Comparison of ENCODE assay signal across 1 cellular context in the genomic region with DNA sequence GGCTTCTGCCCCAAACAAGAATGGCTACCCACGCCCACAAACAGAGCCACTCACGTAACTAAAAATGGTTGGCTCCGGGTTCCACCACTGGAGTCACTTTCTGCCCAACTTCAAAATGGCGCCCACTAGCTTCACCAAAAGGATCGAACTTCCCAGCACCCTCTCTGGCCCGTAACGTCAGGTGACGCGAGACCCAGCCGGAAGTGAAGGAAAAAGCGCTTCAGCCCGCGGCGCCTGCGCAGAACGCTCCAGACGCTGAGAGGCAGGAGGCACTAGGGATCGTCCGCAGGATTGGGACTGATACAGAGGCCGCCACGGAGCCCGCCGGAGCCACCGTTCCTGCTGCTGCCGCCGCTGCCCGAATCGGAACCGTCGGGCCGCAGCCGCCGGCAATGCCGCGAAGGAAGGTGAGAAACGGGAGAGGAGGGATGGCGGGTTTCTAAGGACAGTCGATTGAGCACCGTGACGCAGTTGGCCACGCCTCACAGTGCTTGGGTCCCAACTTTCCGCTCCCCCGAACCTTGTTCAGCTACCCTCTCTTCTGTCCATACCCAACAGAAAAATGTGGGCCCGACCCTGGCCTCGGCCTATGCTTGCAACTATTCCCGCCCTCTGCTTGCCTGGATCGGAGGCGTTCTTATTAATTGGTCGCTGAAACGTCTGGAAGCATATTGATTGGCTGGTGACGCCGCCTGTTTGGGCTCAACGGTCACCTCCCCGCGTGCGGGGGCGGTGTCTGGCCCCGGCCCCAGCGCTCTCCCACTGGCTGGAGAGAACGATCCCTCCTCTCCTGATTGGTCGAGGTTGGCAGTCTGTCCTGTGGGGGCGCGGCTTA.
TF ChIP-seq lines count a peak whose summit lies in the region.

Gene KAT7 (plus strand): TSS at position 239 of the 835 bp plus-strand sequence. CDS start 154 bp downstream, at position 393.

TF ChIP-seq in H1, 55 proteins besides CTCF, POLR2A, EP300 and RAD21:
- 0 out of 2 replicates have a peak, but pooled peaks have one; percentile 62 for TF ChIP-seq RBBP5 (IDR thresholded peaks at IDR 0.05; ENCODE audit: borderline replicate concordance, low read depth, low read length)
- peak; percentile 64 for TF ChIP-seq NRF1 (IDR thresholded peaks at IDR 0.05; ENCODE audit: low read depth, low read length)
- TF ChIP-seq CHD7 (IDR thresholded peaks at IDR 0.05; ENCODE audit: insufficient replicate concordance, low read length), result no peak
- peak; percentile 67; the same call in 1 of the 2 replicates for TF ChIP-seq BACH1 (IDR thresholded peaks at IDR 0.05; ENCODE audit: low read length)
- peak; percentile 100 for TF ChIP-seq EGR1 (IDR thresholded peaks at IDR 0.05; ENCODE audit: borderline replicate concordance, low read depth, low read length)
- TF ChIP-seq SIX5 (IDR thresholded peaks at IDR 0.05; ENCODE audit: low read depth, low read length), result peak; percentile 84
- TF ChIP-seq YY1 (IDR thresholded peaks at IDR 0.05; ENCODE audit: low read depth, low read length), result peak; percentile 100
- TF ChIP-seq TEAD4 (IDR thresholded peaks at IDR 0.05; ENCODE audit: low read depth, low read length), result 0 out of 2 replicates have a peak, but pooled peaks have one; percentile 8
- TF ChIP-seq MAX (IDR thresholded peaks at IDR 0.05), result peak; percentile 57
- TF ChIP-seq RXRA (IDR thresholded peaks at IDR 0.05; ENCODE audit: insufficient read depth, low read depth, low read length), result no peak
- TF ChIP-seq TAF7 (optimal IDR thresholded peaks at IDR 0.05; ENCODE audit: borderline replicate concordance, low read depth, low read length), result peak; percentile 77
- peak; percentile 38 for TF ChIP-seq ASH2L (IDR thresholded peaks at IDR 0.05; ENCODE audit: low read length)
- TF ChIP-seq CTBP2 (IDR thresholded peaks at IDR 0.05; ENCODE audit: borderline replicate concordance, insufficient read depth, insufficient read length, low read length), result no peak
- TF ChIP-seq SAP30 (IDR thresholded peaks at IDR 0.05; ENCODE audit: insufficient read depth, insufficient replicate concordance, low read length), result peak; percentile 81
- no peak for TF ChIP-seq EZH2 (IDR thresholded peaks at IDR 0.05; ENCODE audit: low read depth, low read length, severe bottlenecking)
- peak; percentile 97 for TF ChIP-seq PHF8 (conservative IDR thresholded peaks at IDR 0.05; ENCODE audit: low read depth, low read length)
- no peak for TF ChIP-seq SUZ12 (IDR thresholded peaks at IDR 0.05; ENCODE audit: low read length)
- peak; percentile 41 for TF ChIP-seq KDM4A (IDR thresholded peaks at IDR 0.05; ENCODE audit: low read depth, low read length, severe bottlenecking)
- peak; percentile 99 for TF ChIP-seq SP1 (IDR thresholded peaks at IDR 0.05; ENCODE audit: low read depth, low read length)
- TF ChIP-seq TAF1 (IDR thresholded peaks at IDR 0.05; ENCODE audit: low read depth, low read length), result peak; percentile 94
- TF ChIP-seq CREB1 (IDR thresholded peaks at IDR 0.05), result peak; percentile 94
- TF ChIP-seq SP4 (IDR thresholded peaks at IDR 0.05; ENCODE audit: low read length), result peak; percentile 64; the same call in 1 of the 2 replicates
- TF ChIP-seq SIN3A (conservative IDR thresholded peaks at IDR 0.05 in 1 of 2, IDR thresholded peaks at IDR 0.05 in 1 of 2; ENCODE audit: low read depth in 1 of 2, low read length in 2 of 2), result peak in 1 of 2 experiments; percentile 88; a peak in 2 of 4 replicates
- peak; percentile 83 for TF ChIP-seq ATF3 (IDR thresholded peaks at IDR 0.05; ENCODE audit: insufficient read depth, low read depth, low read length)
- TF ChIP-seq TCF12 (IDR thresholded peaks at IDR 0.05; ENCODE audit: low read depth, low read length), result 0 out of 2 replicates have a peak, but pooled peaks have one; percentile 18
- peak in 1 of 2 experiments; percentile 39; a peak in 2 of 4 replicates for TF ChIP-seq HDAC2 (IDR thresholded peaks at IDR 0.05; ENCODE audit: borderline replicate concordance in 1 of 2, low read depth in 2 of 2, low read length in 2 of 2)
- TF ChIP-seq SP2 (IDR thresholded peaks at IDR 0.05; ENCODE audit: low read length), result peak; percentile 94
- no peak for TF ChIP-seq POU5F1 (IDR thresholded peaks at IDR 0.05; ENCODE audit: low read depth, low read length)
- peak; percentile 85 for TF ChIP-seq USF2 (IDR thresholded peaks at IDR 0.05; ENCODE audit: low read length)
- no peak for TF ChIP-seq RNF2 (IDR thresholded peaks at IDR 0.05; ENCODE audit: borderline replicate concordance, low read depth, low read length, missing control alignments, poor library complexity, severe bottlenecking)
- TF ChIP-seq CHD2 (IDR thresholded peaks at IDR 0.05; ENCODE audit: low read length), result peak; percentile 96
- no peak for TF ChIP-seq BCL11A (IDR thresholded peaks at IDR 0.05; ENCODE audit: low read depth in 2 of 2, low read length in 2 of 2)
- TF ChIP-seq BRCA1 (IDR thresholded peaks at IDR 0.05; ENCODE audit: low read depth, low read length), result no peak; the same call in 1 of the 2 replicates
- peak; percentile 84 for TF ChIP-seq ATF2 (IDR thresholded peaks at IDR 0.05; ENCODE audit: low read length)
- peak; percentile 98 for TF ChIP-seq POLR2AphosphoS5 (IDR thresholded peaks at IDR 0.05; ENCODE audit: low read depth, low read length)
- peak; percentile 68 for TF ChIP-seq TBP (IDR thresholded peaks at IDR 0.05; ENCODE audit: low read depth, low read length)
- 0 out of 2 replicates have a peak, but pooled peaks have one; percentile 17 for TF ChIP-seq E2F6 (IDR thresholded peaks at IDR 0.05)
